ENCODE assay signal across 8 cellular contexts in genomic region chr1:55288245-55288644, GRCh38.
DNase-seq lines count a peak whose midpoint lies in the region; ATAC-seq lines count a peak whose summit lies in the region.

No MANE protein-coding gene starts in this region.

- H3K4me3 Mint-ChIP-seq in stimulated activated naive B cell treated with anti-CD40 and anti-IgM and Interleukin-4, amounts not matched to agents 10 μg/mL and 1 μg/mL and 100 μg/mL, for 72 hours, result peak overlapping the region; percentile 62 to 68

- H3K4me1 Mint-ChIP-seq in stimulated activated naive B cell treated with anti-CD40 and anti-IgM and Interleukin-4, amounts not matched to agents 10 μg/mL and 1 μg/mL and 100 μg/mL, for 72 hours, result peaks cover 36 to 52% of the 10 kb centered on the region in 2 donors

- peak overlapping the region; percentile 99 for H3K27ac Mint-ChIP-seq in stimulated activated naive B cell treated with anti-CD40 and anti-IgM and Interleukin-4, amounts not matched to agents 10 μg/mL and 1 μg/mL and 100 μg/mL, for 72 hours

- DNase-seq in DMS79 treated with DMSO at 0.1 percent for 48 hours (lab: John Stamatoyannopoulos, UW) (peak; percentile 36), DMS79 (lab: John Stamatoyannopoulos, UW) (no peak), NCI-H1048 (lab: John Stamatoyannopoulos, UW) (no peak), COLO668 (lab: John Stamatoyannopoulos, UW; ENCODE audit: unreplicated experiment) (no peak), cerebellum (ENCODE audit: low spot score) (no peak)
- DNase-seq in stimulated activated naive B cell treated with anti-CD40 and anti-IgM and Interleukin-4, amounts not matched to agents 10 μg/mL and 1 μg/mL and 100 μg/mL, for 72 hours, result peak; percentile 92

- H3K9me3 Mint-ChIP-seq in stimulated activated naive B cell treated with anti-CD40 and anti-IgM and Interleukin-4, amounts not matched to agents 10 μg/mL and 1 μg/mL and 100 μg/mL, for 72 hours, result peaks cover 5% of the 10 kb centered on the region in 2 donors

- H3K27me3 Mint-ChIP-seq in stimulated activated naive B cell treated with anti-CD40 and anti-IgM and Interleukin-4, amounts not matched to agents 10 μg/mL and 1 μg/mL and 100 μg/mL, for 72 hours, result peaks cover 0 to 4% of the 10 kb centered on the region in 2 donors

- H3K36me3 Mint-ChIP-seq in stimulated activated naive B cell treated with anti-CD40 and anti-IgM and Interleukin-4, amounts not matched to agents 10 μg/mL and 1 μg/mL and 100 μg/mL, for 72 hours, result peaks cover 9 to 22% of the 10 kb centered on the region in 2 donors

- ATAC-seq in GM21825 (IDR thresholded peaks at IDR 0.05; ENCODE audit: unreplicated experiment) (peak; percentile 90), HG03565 (IDR thresholded peaks at IDR 0.05; ENCODE audit: unreplicated experiment) (peak; percentile 82)
- peak; percentile 86 to 87 for ATAC-seq in stimulated activated naive B cell treated with anti-CD40 and anti-IgM and Interleukin-4, amounts not matched to agents 10 μg/mL and 1 μg/mL and 100 μg/mL, for 72 hours (replicated peaks)

Comparison
In these comparisons a context has a peak if more than half of its experiments do, and no peak if none do; other contexts are left out.
1. DNase-seq: peak in DMS79 treated with DMSO at 0.1 percent for 48 hours (single experiment) and stimulated activated naive B cell treated with anti-CD40 and anti-IgM and Interleukin-4, amounts not matched to agents 10 μg/mL and 1 μg/mL and 100 μg/mL, for 72 hours (single experiment); none in DMS79 (single experiment), NCI-H1048 (single experiment), COLO668 (single experiment) and cerebellum (single experiment).
2. Peak in every context shown above with its lines, with median percentiles within 50 percentile points of each other: ATAC-seq.